ENCODE assay signal across 8 cellular contexts in genomic region chr1:45739137-45739536, GRCh38.
"Had no signal": no experiment of that assay in that cellular context is flagged by ENCODE, and none has a peak within 500 bp of the region (broad histone marks: within the 10 kb centered on the region; RNA-seq: fewer than 3 reads in every experiment).

No MANE protein-coding gene starts in this region.

- FAIRE-seq: G401.6, GM12878, GM12891, GM12892, GM18507, GM19239 had no signal

- ATAC-seq: GM12878 had no signal

- DNase-seq: GDM1, GF-D8 had no signal

- H3K4me3 ChIP-seq: GM12878 had no signal
